Comparison of ENCODE assay signal across 1 cellular context in genomic region chr1:149937779-149938178, GRCh38.
TF ChIP-seq lines count a peak whose summit lies in the region.

No MANE protein-coding gene starts in this region.

TF ChIP-seq in endothelial cell of umbilical vein, 7 proteins besides CTCF, POLR2A, EP300 and RAD21 (continued from another document):
- no peak for TF ChIP-seq MYC (IDR thresholded peaks at IDR 0.05; ENCODE audit: low read depth, low read length)
- no peak for TF ChIP-seq EZH2 (IDR thresholded peaks at IDR 0.05; ENCODE audit: borderline replicate concordance, low read depth, low read length, severe bottlenecking)
- TF ChIP-seq MAX (IDR thresholded peaks at IDR 0.05; ENCODE audit: insufficient read depth, insufficient read length), result no peak
